ENCODE assay signal across 1 cellular context in the genomic region with DNA sequence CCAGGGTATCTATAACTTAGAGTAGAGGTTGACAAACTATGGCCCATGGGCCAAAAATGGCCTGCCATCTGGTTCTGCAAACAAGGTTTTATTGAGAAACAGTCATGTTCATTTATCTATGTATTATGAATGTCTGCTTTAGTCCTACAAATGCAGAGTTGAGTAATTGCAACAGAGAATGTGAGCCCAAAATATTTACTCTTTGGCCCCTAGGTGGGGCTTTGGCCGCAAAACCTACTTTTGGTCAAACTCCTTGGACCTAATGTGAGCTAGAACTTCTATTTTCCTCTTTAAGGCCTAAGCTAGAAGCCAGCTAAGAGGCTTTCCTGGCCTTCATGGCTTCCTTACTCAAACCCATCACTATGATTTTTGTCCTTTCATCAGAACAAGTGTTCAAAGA.
TF ChIP-seq lines count a peak whose summit lies in the region.

No MANE protein-coding gene starts in this region.

TF ChIP-seq in HCT116, 20 proteins besides CTCF, POLR2A, EP300 and RAD21 (continued from another document):
- TF ChIP-seq, protein P1, sequence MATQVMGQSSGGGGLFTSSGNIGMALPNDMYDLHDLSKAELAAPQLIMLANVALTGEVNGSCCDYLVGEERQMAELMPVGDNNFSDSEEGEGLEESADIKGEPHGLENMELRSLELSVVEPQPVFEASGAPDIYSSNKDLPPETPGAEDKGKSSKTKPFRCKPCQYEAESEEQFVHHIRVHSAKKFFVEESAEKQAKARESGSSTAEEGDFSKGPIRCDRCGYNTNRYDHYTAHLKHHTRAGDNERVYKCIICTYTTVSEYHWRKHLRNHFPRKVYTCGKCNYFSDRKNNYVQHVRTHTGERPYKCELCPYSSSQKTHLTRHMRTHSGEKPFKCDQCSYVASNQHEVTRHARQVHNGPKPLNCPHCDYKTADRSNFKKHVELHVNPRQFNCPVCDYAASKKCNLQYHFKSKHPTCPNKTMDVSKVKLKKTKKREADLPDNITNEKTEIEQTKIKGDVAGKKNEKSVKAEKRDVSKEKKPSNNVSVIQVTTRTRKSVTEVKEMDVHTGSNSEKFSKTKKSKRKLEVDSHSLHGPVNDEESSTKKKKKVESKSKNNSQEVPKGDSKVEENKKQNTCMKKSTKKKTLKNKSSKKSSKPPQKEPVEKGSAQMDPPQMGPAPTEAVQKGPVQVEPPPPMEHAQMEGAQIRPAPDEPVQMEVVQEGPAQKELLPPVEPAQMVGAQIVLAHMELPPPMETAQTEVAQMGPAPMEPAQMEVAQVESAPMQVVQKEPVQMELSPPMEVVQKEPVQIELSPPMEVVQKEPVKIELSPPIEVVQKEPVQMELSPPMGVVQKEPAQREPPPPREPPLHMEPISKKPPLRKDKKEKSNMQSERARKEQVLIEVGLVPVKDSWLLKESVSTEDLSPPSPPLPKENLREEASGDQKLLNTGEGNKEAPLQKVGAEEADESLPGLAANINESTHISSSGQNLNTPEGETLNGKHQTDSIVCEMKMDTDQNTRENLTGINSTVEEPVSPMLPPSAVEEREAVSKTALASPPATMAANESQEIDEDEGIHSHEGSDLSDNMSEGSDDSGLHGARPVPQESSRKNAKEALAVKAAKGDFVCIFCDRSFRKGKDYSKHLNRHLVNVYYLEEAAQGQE (IDR thresholded peaks at IDR 0.05; ENCODE audit: low read depth): no peak
- TF ChIP-seq CEBPB (IDR thresholded peaks at IDR 0.05; ENCODE audit: low read depth) (no peak), SP1 (IDR thresholded peaks at IDR 0.05; ENCODE audit: low read depth) (no peak), TCF7L2 (IDR thresholded peaks at IDR 0.05; ENCODE audit: borderline replicate concordance, extremely low read depth, insufficient read depth, insufficient read length) (no peak), YY1 (IDR thresholded peaks at IDR 0.05; ENCODE audit: extremely low read depth, insufficient replicate concordance, low read depth, low read length) (no peak), SRF (IDR thresholded peaks at IDR 0.05; ENCODE audit: low read depth) (no peak), ZFX (IDR thresholded peaks at IDR 0.05) (no peak), SIN3A (IDR thresholded peaks at IDR 0.05; ENCODE audit: low read depth) (no peak)
- TF ChIP-seq, protein P2, sequence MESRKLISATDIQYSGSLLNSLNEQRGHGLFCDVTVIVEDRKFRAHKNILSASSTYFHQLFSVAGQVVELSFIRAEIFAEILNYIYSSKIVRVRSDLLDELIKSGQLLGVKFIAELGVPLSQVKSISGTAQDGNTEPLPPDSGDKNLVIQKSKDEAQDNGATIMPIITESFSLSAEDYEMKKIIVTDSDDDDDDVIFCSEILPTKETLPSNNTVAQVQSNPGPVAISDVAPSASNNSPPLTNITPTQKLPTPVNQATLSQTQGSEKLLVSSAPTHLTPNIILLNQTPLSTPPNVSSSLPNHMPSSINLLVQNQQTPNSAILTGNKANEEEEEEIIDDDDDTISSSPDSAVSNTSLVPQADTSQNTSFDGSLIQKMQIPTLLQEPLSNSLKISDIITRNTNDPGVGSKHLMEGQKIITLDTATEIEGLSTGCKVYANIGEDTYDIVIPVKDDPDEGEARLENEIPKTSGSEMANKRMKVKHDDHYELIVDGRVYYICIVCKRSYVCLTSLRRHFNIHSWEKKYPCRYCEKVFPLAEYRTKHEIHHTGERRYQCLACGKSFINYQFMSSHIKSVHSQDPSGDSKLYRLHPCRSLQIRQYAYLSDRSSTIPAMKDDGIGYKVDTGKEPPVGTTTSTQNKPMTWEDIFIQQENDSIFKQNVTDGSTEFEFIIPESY (IDR thresholded peaks at IDR 0.05; ENCODE audit: extremely low read depth, insufficient replicate concordance, low read length): no peak
- TF ChIP-seq, protein P3, sequence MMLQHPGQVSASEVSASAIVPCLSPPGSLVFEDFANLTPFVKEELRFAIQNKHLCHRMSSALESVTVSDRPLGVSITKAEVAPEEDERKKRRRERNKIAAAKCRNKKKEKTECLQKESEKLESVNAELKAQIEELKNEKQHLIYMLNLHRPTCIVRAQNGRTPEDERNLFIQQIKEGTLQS (IDR thresholded peaks at IDR 0.05): no peak
